ENCODE assay signal across 8 cellular contexts in the genomic region with DNA sequence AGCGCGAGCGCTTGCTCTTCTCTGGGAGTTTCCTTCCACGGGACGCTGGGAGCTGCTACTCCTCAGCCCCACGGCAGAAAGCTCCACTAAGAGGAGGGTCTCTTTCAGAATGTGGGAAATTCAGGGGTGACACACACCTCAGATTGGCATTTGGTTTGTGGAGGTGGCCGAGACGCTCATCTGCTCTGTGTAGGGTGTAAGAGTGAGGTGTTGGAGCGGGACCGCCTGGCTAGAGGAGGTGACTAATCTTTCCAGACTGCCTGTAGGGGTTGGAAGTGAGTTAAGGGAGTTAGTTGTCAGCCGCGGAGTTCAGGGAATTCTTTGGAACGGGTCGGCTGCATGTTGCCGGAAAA. TPM values are rescaled to one million over a fixed set of nuclear protein-coding genes. Genes with fewer than 3 reads are reported as not detected.
DNase-seq lines count a peak whose midpoint lies in the region; ATAC-seq, FAIRE-seq and TF ChIP-seq lines count a peak whose summit lies in the region.

No MANE protein-coding gene starts in this region.

- no peak for FAIRE-seq in bronchial epithelial cell (lab: Jason Lieb, UNC)

- TF ChIP-seq CTCF in GM06990 (IDR thresholded peaks at IDR 0.05; ENCODE audit: insufficient read depth, low read length, poor library complexity, severe bottlenecking) (no peak), bronchial epithelial cell (IDR thresholded peaks at IDR 0.05; ENCODE audit: insufficient read depth, low read length, severe bottlenecking) (no peak)

- intact Hi-C loops in left colon (cut with DNase I, micrococcal nuclease) = no loop called here

- H3K27me3 ChIP-seq in GM06990 (replicated peaks; ENCODE audit: control insufficient read depth, insufficient read depth, low read length) (no peaks in the 10 kb centered on the region), bronchial epithelial cell (ENCODE audit: control insufficient read depth, insufficient read depth, low read length) (no peaks in the 10 kb centered on the region)

- peak overlapping the region; percentile 79 for H3K4me3 ChIP-seq in GM06990 (replicated peaks; ENCODE audit: low read depth, low read length)
- H3K4me3 ChIP-seq in bronchial epithelial cell (ENCODE audit: low read depth, low read length) = peak overlapping the region; percentile 91

- no peak for DNase-seq in GM06990 (ENCODE audit: extremely low read depth, insufficient read length)
- peak; percentile 82 for DNase-seq in bronchial epithelial cell (ENCODE audit: low read depth)
- peak in 1 of 2 donors; percentile 34 for DNase-seq in left colon
- peak; percentile 22 to 23 for DNase-seq in stimulated activated CD4-positive, alpha-beta T cell treated with anti-CD3 and anti-CD28 coated beads, Interleukin-2, amount 100 ng/mL, for 48 hours

- peak; percentile 5 for ATAC-seq in HG02870 (IDR thresholded peaks at IDR 0.05; ENCODE audit: unreplicated experiment)
- ATAC-seq in SK-N-SH treated with all-trans-retinoic acid at 6 μM for 48 hours = peak; percentile 71
- ATAC-seq in left colon = peak; percentile 57
- no peak for ATAC-seq in GM18858 (IDR thresholded peaks at IDR 0.05; ENCODE audit: unreplicated experiment)
- ATAC-seq in GM18520 (IDR thresholded peaks at IDR 0.05; ENCODE audit: unreplicated experiment) = no peak

- H3K36me3 ChIP-seq in GM06990 (ENCODE audit: control insufficient read depth, insufficient read depth, low read length) (peaks cover 5% of the 10 kb centered on the region), bronchial epithelial cell (ENCODE audit: control insufficient read depth, insufficient read depth, low read length) (peaks cover 4% of the 10 kb centered on the region)

TF ChIP-seq in SK-N-SH treated with all-trans-retinoic acid at 6 μM for 48 hours, 23 proteins besides CTCF, POLR2A, EP300 and RAD21:
- TF ChIP-seq, protein P1, sequence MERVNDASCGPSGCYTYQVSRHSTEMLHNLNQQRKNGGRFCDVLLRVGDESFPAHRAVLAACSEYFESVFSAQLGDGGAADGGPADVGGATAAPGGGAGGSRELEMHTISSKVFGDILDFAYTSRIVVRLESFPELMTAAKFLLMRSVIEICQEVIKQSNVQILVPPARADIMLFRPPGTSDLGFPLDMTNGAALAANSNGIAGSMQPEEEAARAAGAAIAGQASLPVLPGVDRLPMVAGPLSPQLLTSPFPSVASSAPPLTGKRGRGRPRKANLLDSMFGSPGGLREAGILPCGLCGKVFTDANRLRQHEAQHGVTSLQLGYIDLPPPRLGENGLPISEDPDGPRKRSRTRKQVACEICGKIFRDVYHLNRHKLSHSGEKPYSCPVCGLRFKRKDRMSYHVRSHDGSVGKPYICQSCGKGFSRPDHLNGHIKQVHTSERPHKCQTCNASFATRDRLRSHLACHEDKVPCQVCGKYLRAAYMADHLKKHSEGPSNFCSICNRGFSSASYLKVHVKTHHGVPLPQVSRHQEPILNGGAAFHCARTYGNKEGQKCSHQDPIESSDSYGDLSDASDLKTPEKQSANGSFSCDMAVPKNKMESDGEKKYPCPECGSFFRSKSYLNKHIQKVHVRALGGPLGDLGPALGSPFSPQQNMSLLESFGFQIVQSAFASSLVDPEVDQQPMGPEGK (CRISPR knock-in tag; IDR thresholded peaks at IDR 0.05; ENCODE audit: borderline replicate concordance) = no peak
- TF ChIP-seq OSR1 (CRISPR knock-in tag; IDR thresholded peaks at IDR 0.05) (no peak), ZFP3 (CRISPR knock-in tag; IDR thresholded peaks at IDR 0.05) (no peak), BACH2 (CRISPR knock-in tag; IDR thresholded peaks at IDR 0.05; ENCODE audit: borderline replicate concordance) (no peak), CSDC2 (CRISPR knock-in tag; IDR thresholded peaks at IDR 0.05) (no peak), ESRRG (CRISPR knock-in tag; IDR thresholded peaks at IDR 0.05) (no peak), RARB (CRISPR knock-in tag; IDR thresholded peaks at IDR 0.05) (no peak), ARNTL (CRISPR knock-in tag; IDR thresholded peaks at IDR 0.05; ENCODE audit: borderline replicate concordance, low read depth) (no peak), TOX (CRISPR knock-in tag; IDR thresholded peaks at IDR 0.05; ENCODE audit: borderline replicate concordance) (no peak), ZNF565 (CRISPR knock-in tag; conservative IDR thresholded peaks at IDR 0.05; ENCODE audit: low read depth) (no peak), ISL1 (CRISPR knock-in tag; IDR thresholded peaks at IDR 0.05) (no peak), SNAI2 (CRISPR knock-in tag; IDR thresholded peaks at IDR 0.05) (no peak), GLIS3 (CRISPR knock-in tag; IDR thresholded peaks at IDR 0.05) (no peak)

RNA-seq across cellular contexts. Expression of a gene that starts 0.7 kb away (rescaled TPM):
- total RNA-seq in bronchial epithelial cell (74.2 and 98.2 TPM in 2 replicates), left colon (10 to 100 TPM; 77.4 to 79.3 TPM)

RNA-seq across cellular contexts. Expression of a gene that starts 41.7 kb away (rescaled TPM):
- total RNA-seq in bronchial epithelial cell (2.9 and 5.5 TPM in 2 replicates), left colon (1 to 10 TPM in 1 of 2 donors, under 1 TPM in 1; 0.61 to 1.1 TPM)

Comparison
In these comparisons a context has a peak if more than half of its experiments do, and no peak if none do; other contexts are left out.
1. ATAC-seq: peak in HG02870 (single experiment), SK-N-SH treated with all-trans-retinoic acid at 6 μM for 48 hours (single experiment) and left colon (single experiment); none in GM18858 (single experiment) and GM18520 (single experiment).